ENCODE assay signal across 15 cellular contexts in the genomic region with DNA sequence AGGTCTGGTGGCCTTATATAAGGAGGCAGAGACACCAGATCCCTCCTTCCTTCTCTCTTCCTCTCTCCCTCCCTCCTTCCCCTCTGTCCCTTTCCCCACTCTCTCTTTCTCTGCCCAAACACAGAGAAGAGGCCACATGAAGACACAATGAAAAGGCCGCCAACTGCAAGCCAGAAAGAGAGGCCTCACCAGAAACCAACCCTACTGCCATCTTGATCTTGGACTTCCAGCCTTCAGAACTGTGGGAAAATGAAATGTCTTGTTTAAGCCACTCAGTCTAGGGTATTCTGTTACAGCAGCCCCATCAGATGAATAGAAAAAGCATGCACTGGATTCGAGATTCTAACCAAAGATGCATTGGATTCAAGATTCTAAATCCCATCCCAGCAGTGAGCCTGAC.
"Had no signal": no experiment of that assay in that cellular context is flagged by ENCODE, and none has a peak within 500 bp of the region (broad histone marks: within the 10 kb centered on the region; RNA-seq: fewer than 3 reads in every experiment).

No MANE protein-coding gene starts in this region.

- H3K9me3 Mint-ChIP-seq: nephron progenitor cell had no signal

- H3K4me3 Mint-ChIP-seq: activated CD4-positive, alpha-beta T cell treated with anti-CD3 and anti-CD28 coated beads, Interleukin-2, amount 10 ng/mL, durations not matched to agents 7 days and 5 days had no signal

- DNase-seq: activated CD4-positive, alpha-beta T cell treated with anti-CD3 and anti-CD28 coated beads, Interleukin-2, amount 10 ng/mL, durations not matched to agents 7 days and 5 days; activated gamma-delta T cell; foreskin melanocyte; kidney glomerular epithelial cell; left ventricle myocardium superior; mesenchymal stem cell; nephron progenitor cell; right cardiac atrium; stimulated activated CD4-positive, alpha-beta T cell treated with anti-CD3 and anti-CD28 coated beads, Interleukin-4, amount 100 ng/mL, for 24 hours; stimulated activated naive CD8-positive, alpha-beta T cell treated with anti-CD3 and anti-CD28 coated beads, Interleukin-15, amount 100 ng/mL, for 72 hours had no signal

- H3K27ac ChIP-seq: ascending aorta, epithelial cell of prostate, prostate gland, SJSA1, skin epidermis had no signal

- H3K4me1 ChIP-seq: prostate gland had no signal

- H3K27ac Mint-ChIP-seq: activated CD4-positive, alpha-beta T cell treated with anti-CD3 and anti-CD28 coated beads, Interleukin-2, amount 10 ng/mL, durations not matched to agents 7 days and 5 days; nephron progenitor cell had no signal

- H3K36me3 ChIP-seq: ascending aorta, prostate gland had no signal

- H3K27me3 Mint-ChIP-seq: activated CD4-positive, alpha-beta T cell treated with anti-CD3 and anti-CD28 coated beads, Interleukin-2, amount 10 ng/mL, durations not matched to agents 7 days and 5 days; stimulated activated naive CD8-positive, alpha-beta T cell treated with anti-CD3 and anti-CD28 coated beads, Interleukin-15, amount 100 ng/mL, for 72 hours had no signal

- H3K27me3 ChIP-seq: ascending aorta, SJSA1 had no signal

- ATAC-seq: left ventricle myocardium superior; right cardiac atrium; stimulated activated naive CD8-positive, alpha-beta T cell treated with anti-CD3 and anti-CD28 coated beads, Interleukin-15, amount 100 ng/mL, for 72 hours had no signal

- H3K9me3 ChIP-seq: ascending aorta, prostate gland, SJSA1 had no signal

- H3K4me3 ChIP-seq: ascending aorta, prostate gland, SJSA1, skin epidermis had no signal
